Comparison of ENCODE assay signal across 34 cellular contexts in genomic region chr14:94237046-94237445, GRCh38. TPM values are rescaled to one million over a fixed set of nuclear protein-coding genes. Genes with fewer than 3 reads are reported as not detected.
"Had no signal": no experiment of that assay in that cellular context is flagged by ENCODE, and none has a peak within 500 bp of the region (broad histone marks: within the 10 kb centered on the region; RNA-seq: fewer than 3 reads in every experiment).

No MANE protein-coding gene starts in this region.

- H3K36me3 Mint-ChIP-seq: natural killer cell; stimulated activated memory B cell treated with anti-CD40 and anti-IgM and Interleukin-4, amounts not matched to agents 10 μg/mL and 1 μg/mL and 100 μg/mL, for 72 hours; type B pancreatic cell had no signal

- H3K36me3 ChIP-seq: ovary, spleen, suprapubic skin, tibial artery, transverse colon, upper lobe of right lung, uterus had no signal

- H3K27me3 ChIP-seq: neural progenitor cell, ovary, spleen, suprapubic skin, testis, tibial artery, transverse colon, upper lobe of right lung, uterus had no signal

- H3K9me3 ChIP-seq: ovary, psoas muscle, spleen, suprapubic skin, testis, tibial artery, transverse colon, upper lobe of right lung, uterus had no signal

- H3K9me3 Mint-ChIP-seq: natural killer cell; nephron; neural progenitor cell; stimulated activated naive CD8-positive, alpha-beta T cell treated with anti-CD3 and anti-CD28 coated beads, Interleukin-15, amount 100 ng/mL, for 72 hours; type B pancreatic cell had no signal

- H3K9ac ChIP-seq: neural progenitor cell had no signal

- H3K4me3 Mint-ChIP-seq: naive thymus-derived CD4-positive, alpha-beta T cell; natural killer cell; nephron; neural progenitor cell; stimulated activated memory B cell treated with anti-CD40 and anti-IgM and Interleukin-4, amounts not matched to agents 10 μg/mL and 1 μg/mL and 100 μg/mL, for 72 hours; stimulated activated naive CD8-positive, alpha-beta T cell treated with anti-CD3 and anti-CD28 coated beads, Interleukin-15, amount 100 ng/mL, for 72 hours; type B pancreatic cell had no signal

- H3K27me3 Mint-ChIP-seq: stimulated activated memory B cell treated with anti-CD40 and anti-IgM and Interleukin-4, amounts not matched to agents 10 μg/mL and 1 μg/mL and 100 μg/mL, for 72 hours; stimulated activated naive CD8-positive, alpha-beta T cell treated with anti-CD3 and anti-CD28 coated beads, Interleukin-15, amount 100 ng/mL, for 72 hours; type B pancreatic cell had no signal

- H3K4me1 ChIP-seq: neural progenitor cell, psoas muscle, spleen, suprapubic skin, testis, tibial artery, transverse colon, upper lobe of right lung, uterus had no signal

- H3K4me1 Mint-ChIP-seq: natural killer cell; nephron; neural progenitor cell; stimulated activated naive CD8-positive, alpha-beta T cell treated with anti-CD3 and anti-CD28 coated beads, Interleukin-15, amount 100 ng/mL, for 72 hours had no signal

- H3K27ac Mint-ChIP-seq: naive thymus-derived CD4-positive, alpha-beta T cell; natural killer cell; nephron; neural progenitor cell; stimulated activated memory B cell treated with anti-CD40 and anti-IgM and Interleukin-4, amounts not matched to agents 10 μg/mL and 1 μg/mL and 100 μg/mL, for 72 hours; stimulated activated naive CD8-positive, alpha-beta T cell treated with anti-CD3 and anti-CD28 coated beads, Interleukin-15, amount 100 ng/mL, for 72 hours; type B pancreatic cell had no signal

- ATAC-seq: naive thymus-derived CD4-positive, alpha-beta T cell; natural killer cell; psoas muscle; right cardiac atrium; sciatic nerve; stimulated activated memory B cell treated with anti-CD40 and anti-IgM and Interleukin-4, amounts not matched to agents 10 μg/mL and 1 μg/mL and 100 μg/mL, for 72 hours; stimulated activated naive CD8-positive, alpha-beta T cell treated with anti-CD3 and anti-CD28 coated beads, Interleukin-15, amount 100 ng/mL, for 72 hours; stimulated activated naive CD8-positive, alpha-beta T cell treated with anti-CD3 and anti-CD28 coated beads, Interleukin-15, Interleukin-2, amounts not matched to agents 100 U/mL and 50 U/mL, for 24 hours; upper lobe of right lung had no signal

- H3K4me2 ChIP-seq: neural progenitor cell, smooth muscle cell had no signal

- H2AFZ ChIP-seq: neural progenitor cell had no signal

- H3K27ac ChIP-seq: neural progenitor cell, ovary, psoas muscle, skin epidermis, spleen, suprapubic skin, testis, tibial artery, transverse colon, upper lobe of right lung, uterus had no signal

- H3K4me3 ChIP-seq: neural progenitor cell, ovary, psoas muscle, skin epidermis, smooth muscle cell, spleen, suprapubic skin, testis, tibial artery, transverse colon, upper lobe of right lung, uterus had no signal

- DNase-seq: naive thymus-derived CD4-positive, alpha-beta T cell; natural killer cell; occipital lobe; ovary; psoas muscle; right cardiac atrium; spleen; stimulated activated CD4-positive, alpha-beta T cell treated with anti-CD3 and anti-CD28 coated beads, Interleukin-12 subunit alpha, Interleukin-12 subunit beta, amount 100 ng/mL, for 4 hours; stimulated activated CD4-positive, alpha-beta T cell treated with anti-CD3 and anti-CD28 coated beads, Interleukin-1b, Interleukin-23, amount 100 ng/mL, for 48 hours; stimulated activated CD4-positive, alpha-beta T cell treated with anti-CD3 and anti-CD28 coated beads, Interleukin-4, amount 100 ng/mL, for 1 hour; stimulated activated CD4-positive, alpha-beta T cell treated with anti-CD3 and anti-CD28 coated beads, Interleukin-4, amount 100 ng/mL, for 4 hours; stimulated activated CD8-positive, alpha-beta memory T cell treated with anti-CD3 and anti-CD28 coated beads, Interleukin-4, amount 100 ng/mL, for 48 hours; stimulated activated naive CD4-positive, alpha-beta T cell; stimulated activated naive CD8-positive, alpha-beta T cell treated with anti-CD3 and anti-CD28 coated beads, Interleukin-15, amount 100 ng/mL, for 72 hours; stimulated activated naive CD8-positive, alpha-beta T cell treated with anti-CD3 and anti-CD28 coated beads, Interleukin-15, Interleukin-2, amounts not matched to agents 100 U/mL and 50 U/mL, for 24 hours; substantia nigra; testis; tibial artery; transverse colon; upper lobe of right lung; uterus had no signal

RNA-seq across cellular contexts. Expression of gene SERPINA10, which starts 56.0 kb away (rescaled TPM):
- total RNA-seq: naive thymus-derived CD4-positive, alpha-beta T cell; natural killer cell; occipital lobe; osteoblast; posterior vena cava; psoas muscle; renal cortical epithelial cell; right cardiac atrium; sciatic nerve; smooth muscle cell; spleen; testis; upper lobe of right lung; urinary bladder; uterus had no signal
- polyA plus RNA-seq: naive thymus-derived CD4-positive, alpha-beta T cell; neural cell; ovary; psoas muscle; right cardiac atrium; smooth muscle cell; spleen had no signal
